In genomic region chr2:1817256-1818127, GRCh38 we compare ENCODE assay signal across 8 cellular contexts.
DNase-seq lines count a peak whose midpoint lies in the region; ATAC-seq lines count a peak whose summit lies in the region.

No MANE protein-coding gene starts in this region.

- DNase-seq in NCI-H187 (lab: John Stamatoyannopoulos, UW) (peak; percentile 59 to 74), NCI-H187 treated with DMSO at 0.1 percent for 48 hours (lab: John Stamatoyannopoulos, UW) (no peak), NCI-H345 (lab: John Stamatoyannopoulos, UW) (peak; percentile 34), activated T-cell treated with anti-CD3 and anti-CD28 coated beads for 4 hours (peak; percentile 45), myocyte (ENCODE audit: low read depth) (peak; percentile 95)
- peak; percentile 79 for DNase-seq in stimulated activated CD8-positive, alpha-beta memory T cell treated with anti-CD3 and anti-CD28 coated beads, Interleukin-4, amount 100 ng/mL, for 48 hours

- ATAC-seq in HG02798 (IDR thresholded peaks at IDR 0.05; ENCODE audit: poor library complexity, unreplicated experiment) (peak; percentile 95), esophagus mucosa (peak; percentile 82)
